In genomic region chr19:38243279-38243673, GRCh38 we compare ENCODE assay signal across 1 cellular context.
TF ChIP-seq lines count a peak whose summit lies in the region.

No MANE protein-coding gene starts in this region.

TF ChIP-seq in HCT116, 20 proteins besides CTCF, POLR2A, EP300 and RAD21:
- TF ChIP-seq, protein P1, sequence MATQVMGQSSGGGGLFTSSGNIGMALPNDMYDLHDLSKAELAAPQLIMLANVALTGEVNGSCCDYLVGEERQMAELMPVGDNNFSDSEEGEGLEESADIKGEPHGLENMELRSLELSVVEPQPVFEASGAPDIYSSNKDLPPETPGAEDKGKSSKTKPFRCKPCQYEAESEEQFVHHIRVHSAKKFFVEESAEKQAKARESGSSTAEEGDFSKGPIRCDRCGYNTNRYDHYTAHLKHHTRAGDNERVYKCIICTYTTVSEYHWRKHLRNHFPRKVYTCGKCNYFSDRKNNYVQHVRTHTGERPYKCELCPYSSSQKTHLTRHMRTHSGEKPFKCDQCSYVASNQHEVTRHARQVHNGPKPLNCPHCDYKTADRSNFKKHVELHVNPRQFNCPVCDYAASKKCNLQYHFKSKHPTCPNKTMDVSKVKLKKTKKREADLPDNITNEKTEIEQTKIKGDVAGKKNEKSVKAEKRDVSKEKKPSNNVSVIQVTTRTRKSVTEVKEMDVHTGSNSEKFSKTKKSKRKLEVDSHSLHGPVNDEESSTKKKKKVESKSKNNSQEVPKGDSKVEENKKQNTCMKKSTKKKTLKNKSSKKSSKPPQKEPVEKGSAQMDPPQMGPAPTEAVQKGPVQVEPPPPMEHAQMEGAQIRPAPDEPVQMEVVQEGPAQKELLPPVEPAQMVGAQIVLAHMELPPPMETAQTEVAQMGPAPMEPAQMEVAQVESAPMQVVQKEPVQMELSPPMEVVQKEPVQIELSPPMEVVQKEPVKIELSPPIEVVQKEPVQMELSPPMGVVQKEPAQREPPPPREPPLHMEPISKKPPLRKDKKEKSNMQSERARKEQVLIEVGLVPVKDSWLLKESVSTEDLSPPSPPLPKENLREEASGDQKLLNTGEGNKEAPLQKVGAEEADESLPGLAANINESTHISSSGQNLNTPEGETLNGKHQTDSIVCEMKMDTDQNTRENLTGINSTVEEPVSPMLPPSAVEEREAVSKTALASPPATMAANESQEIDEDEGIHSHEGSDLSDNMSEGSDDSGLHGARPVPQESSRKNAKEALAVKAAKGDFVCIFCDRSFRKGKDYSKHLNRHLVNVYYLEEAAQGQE (IDR thresholded peaks at IDR 0.05; ENCODE audit: low read depth): no peak
- TF ChIP-seq, protein P2, sequence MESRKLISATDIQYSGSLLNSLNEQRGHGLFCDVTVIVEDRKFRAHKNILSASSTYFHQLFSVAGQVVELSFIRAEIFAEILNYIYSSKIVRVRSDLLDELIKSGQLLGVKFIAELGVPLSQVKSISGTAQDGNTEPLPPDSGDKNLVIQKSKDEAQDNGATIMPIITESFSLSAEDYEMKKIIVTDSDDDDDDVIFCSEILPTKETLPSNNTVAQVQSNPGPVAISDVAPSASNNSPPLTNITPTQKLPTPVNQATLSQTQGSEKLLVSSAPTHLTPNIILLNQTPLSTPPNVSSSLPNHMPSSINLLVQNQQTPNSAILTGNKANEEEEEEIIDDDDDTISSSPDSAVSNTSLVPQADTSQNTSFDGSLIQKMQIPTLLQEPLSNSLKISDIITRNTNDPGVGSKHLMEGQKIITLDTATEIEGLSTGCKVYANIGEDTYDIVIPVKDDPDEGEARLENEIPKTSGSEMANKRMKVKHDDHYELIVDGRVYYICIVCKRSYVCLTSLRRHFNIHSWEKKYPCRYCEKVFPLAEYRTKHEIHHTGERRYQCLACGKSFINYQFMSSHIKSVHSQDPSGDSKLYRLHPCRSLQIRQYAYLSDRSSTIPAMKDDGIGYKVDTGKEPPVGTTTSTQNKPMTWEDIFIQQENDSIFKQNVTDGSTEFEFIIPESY (IDR thresholded peaks at IDR 0.05; ENCODE audit: extremely low read depth, insufficient replicate concordance, low read length): no peak
- no peak for TF ChIP-seq FOSL1 (IDR thresholded peaks at IDR 0.05; ENCODE audit: low read depth)
- no peak for TF ChIP-seq POLR2AphosphoS5 (IDR thresholded peaks at IDR 0.05; ENCODE audit: low read depth, low read length)
- no peak for TF ChIP-seq EGR1 (IDR thresholded peaks at IDR 0.05; ENCODE audit: low read depth)
- TF ChIP-seq EZH2phosphoT487 (IDR thresholded peaks at IDR 0.05; ENCODE audit: borderline replicate concordance): no peak
- no peak for TF ChIP-seq SIN3A (IDR thresholded peaks at IDR 0.05; ENCODE audit: low read depth)
- TF ChIP-seq SRF (IDR thresholded peaks at IDR 0.05; ENCODE audit: low read depth): no peak
- TF ChIP-seq ELF1 (IDR thresholded peaks at IDR 0.05; ENCODE audit: borderline replicate concordance, low read depth): no peak
- no peak for TF ChIP-seq CEBPB (IDR thresholded peaks at IDR 0.05; ENCODE audit: low read depth)
